ENCODE assay signal across 17 cellular contexts in the genomic region with DNA sequence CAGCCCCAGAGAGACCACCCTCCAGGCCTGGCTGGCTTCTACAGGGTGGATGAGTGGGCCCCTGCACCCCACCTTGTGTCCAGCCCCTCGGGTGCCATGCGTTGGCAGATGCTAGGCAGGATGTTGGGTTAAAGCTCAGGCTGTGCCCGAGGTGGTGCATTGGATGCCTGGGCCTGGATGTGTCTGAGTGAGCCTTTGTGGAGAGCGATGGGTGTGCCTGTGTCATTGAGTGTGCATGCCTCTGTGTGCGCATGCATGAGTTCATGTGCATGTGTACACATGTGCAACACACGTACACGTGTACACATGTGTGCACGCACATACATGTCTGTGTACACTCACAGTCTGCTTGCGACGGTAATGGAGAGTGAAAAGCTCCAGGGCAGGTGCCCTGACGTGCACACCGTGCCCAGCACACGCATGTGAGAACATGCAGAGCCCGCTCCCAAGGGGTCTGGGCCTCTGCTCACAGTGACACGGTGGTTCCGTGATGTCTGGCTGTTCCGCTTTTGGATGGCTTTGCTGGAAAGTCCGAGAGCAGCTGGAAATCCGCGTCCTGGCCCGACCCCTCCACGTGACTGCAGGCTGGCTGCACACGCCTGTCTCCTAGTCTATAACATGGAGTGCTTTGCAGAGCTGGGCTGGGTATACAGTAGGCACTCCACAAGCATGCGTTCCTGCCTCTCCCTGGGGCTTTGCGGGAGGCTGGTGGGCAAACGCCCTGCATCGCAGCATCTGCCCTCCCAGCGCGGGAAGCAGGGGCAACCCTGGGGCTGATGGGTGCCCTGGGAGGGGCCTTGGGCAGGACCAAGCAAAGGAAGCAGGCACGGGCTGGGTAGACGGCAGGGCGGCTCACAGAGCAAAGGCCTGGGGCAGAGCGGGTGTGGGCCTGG. TPM values are rescaled to one million over a fixed set of nuclear protein-coding genes. Genes with fewer than 3 reads are reported as not detected.
DNase-seq lines count a peak whose midpoint lies in the region; ATAC-seq and TF ChIP-seq lines count a peak whose summit lies in the region.
"Had no signal": no experiment of that assay in that cellular context is flagged by ENCODE, and none has a peak within 500 bp of the region (broad histone marks: within the 10 kb centered on the region; RNA-seq: fewer than 3 reads in every experiment).

No MANE protein-coding gene starts in this region.

- no peaks in the 10 kb centered on the region for H3K27me3 ChIP-seq in RWPE2 (ENCODE audit: insufficient read depth, poor library complexity, severe bottlenecking)
- peaks cover 7% of the 10 kb centered on the region for H3K27me3 ChIP-seq in iPS-15b (ENCODE audit: control insufficient read depth, insufficient read depth, low read length)
- H3K27me3 ChIP-seq: gastrocnemius medialis had no signal

- H3K4me1 ChIP-seq in RWPE2 (ENCODE audit: insufficient read depth, poor library complexity, severe bottlenecking) (no peaks in the 10 kb centered on the region), iPS-15b (ENCODE audit: control insufficient read depth, insufficient read depth, low read length) (peaks cover 10% of the 10 kb centered on the region)

- intact Hi-C loops in activated CD4-positive, alpha-beta memory T cell treated with anti-CD3 and anti-CD28 coated beads for 36 hours (cut with micrococcal nuclease), result no loop called here
- intact Hi-C loops in sciatic nerve (cut with DNase I) (no loop called here), Calu3 (cut with micrococcal nuclease; ENCODE audit: unreplicated experiment) (no loop called here)

- no TSS peak for BruUV-seq in Calu3 (replicated peaks; lab: Mats Ljungman, UMichigan)

- ATAC-seq in RWPE2 (ENCODE audit: low read depth) (no peak), sciatic nerve (no peak), HG03139 (IDR thresholded peaks at IDR 0.05; ENCODE audit: unreplicated experiment) (no peak)
- ATAC-seq: activated T-helper 17 cell treated with anti-CD3 and anti-CD28 coated beads, Interleukin-2, amount 50 U/mL, for 72 hours; gastrocnemius medialis had no signal

- H3K4me1 Mint-ChIP-seq in activated CD4-positive, alpha-beta memory T cell treated with anti-CD3 and anti-CD28 coated beads for 36 hours (ENCODE audit: low read depth), result no peaks in the 10 kb centered on the region
- H3K4me1 Mint-ChIP-seq in activated CD4-positive, alpha-beta memory T cell treated with anti-CD3 and anti-CD28 coated beads, Interleukin-2, amount 10 ng/mL, durations not matched to agents 7 days and 5 days, result no peaks in the 10 kb centered on the region
- no peaks in the 10 kb centered on the region for H3K4me1 Mint-ChIP-seq in Calu3 (ENCODE audit: low read depth, unreplicated experiment)
- H3K4me1 Mint-ChIP-seq: activated T-helper 17 cell treated with anti-CD3 and anti-CD28 coated beads, Interleukin-2, amount 50 U/mL, for 72 hours had no signal

- H3K9me3 ChIP-seq in RWPE2 (ENCODE audit: severe bottlenecking) (no peaks in the 10 kb centered on the region), iPS-15b (ENCODE audit: control insufficient read depth, insufficient read depth, low read length) (peaks cover 13% of the 10 kb centered on the region)

- no peaks in the 10 kb centered on the region for H3K36me3 ChIP-seq in RWPE2 (ENCODE audit: low read depth)
- peaks cover 5% of the 10 kb centered on the region for H3K36me3 ChIP-seq in iPS-15b (ENCODE audit: control insufficient read depth, insufficient read depth, low read length)
- H3K36me3 ChIP-seq: gastrocnemius medialis, HAP-1 had no signal

- no peak overlapping the region for H3K4me3 ChIP-seq in RWPE2 (ENCODE audit: severe bottlenecking)
- peak overlapping the region; percentile 4 for H3K4me3 ChIP-seq in iPS-15b (ENCODE audit: low read depth, low read length)
- H3K4me3 ChIP-seq: gastrocnemius medialis, HAP-1 had no signal

- TF ChIP-seq CTCF in RWPE2 (IDR thresholded peaks at IDR 0.05; ENCODE audit: poor library complexity, severe bottlenecking), result no peak
- no peak for TF ChIP-seq CTCF in Calu3 (IDR thresholded peaks at IDR 0.05; ENCODE audit: unreplicated experiment)

- CTCF ChIA-PET in activated CD4-positive, alpha-beta memory T cell treated with anti-CD3 and anti-CD28 coated beads for 36 hours (lab: Charles Lee), result no interaction called here
- CTCF ChIA-PET in activated CD4-positive, alpha-beta memory T cell treated with anti-CD3 and anti-CD28 coated beads, Interleukin-2, amount 10 ng/mL, durations not matched to agents 7 days and 5 days (lab: Charles Lee), result no interaction called here
- CTCF ChIA-PET in Calu3 (lab: Charles Lee), result no interaction called here

- POLR2A ChIA-PET in activated CD4-positive, alpha-beta memory T cell treated with anti-CD3 and anti-CD28 coated beads for 36 hours (lab: Charles Lee), result no interaction called here
- POLR2A ChIA-PET in activated CD4-positive, alpha-beta memory T cell treated with anti-CD3 and anti-CD28 coated beads, Interleukin-2, amount 10 ng/mL, durations not matched to agents 7 days and 5 days (lab: Charles Lee), result no interaction called here

- H3K9me3 Mint-ChIP-seq in activated CD4-positive, alpha-beta memory T cell treated with anti-CD3 and anti-CD28 coated beads for 36 hours, result peaks cover 20% of the 10 kb centered on the region
- H3K9me3 Mint-ChIP-seq in activated CD4-positive, alpha-beta memory T cell treated with anti-CD3 and anti-CD28 coated beads, Interleukin-2, amount 10 ng/mL, durations not matched to agents 7 days and 5 days, result peaks cover 15% of the 10 kb centered on the region
- H3K9me3 Mint-ChIP-seq in Calu3 (ENCODE audit: low read depth, unreplicated experiment), result peaks cover 7% of the 10 kb centered on the region
- H3K9me3 Mint-ChIP-seq: activated T-helper 17 cell treated with anti-CD3 and anti-CD28 coated beads, Interleukin-2, amount 50 U/mL, for 72 hours had no signal

- peak; percentile 6 for DNase-seq in activated CD4-positive, alpha-beta memory T cell treated with anti-CD3 and anti-CD28 coated beads for 36 hours
- DNase-seq in activated CD4-positive, alpha-beta memory T cell treated with anti-CD3 and anti-CD28 coated beads, Interleukin-2, amount 10 ng/mL, durations not matched to agents 7 days and 5 days, result no peak
- DNase-seq in RWPE2 (ENCODE audit: low spot score), result peak; percentile 40
- DNase-seq in sciatic nerve (ENCODE audit: low spot score), result peak; percentile 34
- no peak for DNase-seq in hepatic stellate cell (ENCODE audit: low spot score)
- DNase-seq in Calu3, result no peak
- DNase-seq: ACHN; activated CD4-positive, alpha-beta T cell treated with anti-CD3 and anti-CD28 coated beads, Interleukin-2, amount 50 U/mL, for 1 hour; gastrocnemius medialis; NCI-H187; OCI-M1; T1000 had no signal

- no peak overlapping the region for H3K27ac ChIP-seq in RWPE2 (ENCODE audit: poor library complexity, severe bottlenecking)
- H3K27ac ChIP-seq: gastrocnemius medialis had no signal

- H3K9ac ChIP-seq in iPS-15b (ENCODE audit: low read depth, low read length), result no peak overlapping the region

- H3K4me3 Mint-ChIP-seq in activated CD4-positive, alpha-beta memory T cell treated with anti-CD3 and anti-CD28 coated beads for 36 hours, result no peak overlapping the region
- no peak overlapping the region for H3K4me3 Mint-ChIP-seq in activated CD4-positive, alpha-beta memory T cell treated with anti-CD3 and anti-CD28 coated beads, Interleukin-2, amount 10 ng/mL, durations not matched to agents 7 days and 5 days
- H3K4me3 Mint-ChIP-seq in Calu3 (ENCODE audit: low read depth, unreplicated experiment), result no peak overlapping the region
- H3K4me3 Mint-ChIP-seq: activated T-helper 17 cell treated with anti-CD3 and anti-CD28 coated beads, Interleukin-2, amount 50 U/mL, for 72 hours; nephron had no signal

- H3K27me3 Mint-ChIP-seq in activated CD4-positive, alpha-beta memory T cell treated with anti-CD3 and anti-CD28 coated beads for 36 hours, result peaks cover 3% of the 10 kb centered on the region
- H3K27me3 Mint-ChIP-seq in activated CD4-positive, alpha-beta memory T cell treated with anti-CD3 and anti-CD28 coated beads, Interleukin-2, amount 10 ng/mL, durations not matched to agents 7 days and 5 days, result no peaks in the 10 kb centered on the region
- H3K27me3 Mint-ChIP-seq in Calu3 (ENCODE audit: unreplicated experiment), result peaks cover 75% of the 10 kb centered on the region
- H3K27me3 Mint-ChIP-seq: activated T-helper 17 cell treated with anti-CD3 and anti-CD28 coated beads, Interleukin-2, amount 50 U/mL, for 72 hours had no signal

- peaks cover 2% of the 10 kb centered on the region for H3K36me3 Mint-ChIP-seq in activated CD4-positive, alpha-beta memory T cell treated with anti-CD3 and anti-CD28 coated beads for 36 hours
- H3K36me3 Mint-ChIP-seq in activated CD4-positive, alpha-beta memory T cell treated with anti-CD3 and anti-CD28 coated beads, Interleukin-2, amount 10 ng/mL, durations not matched to agents 7 days and 5 days (ENCODE audit: low read depth), result peaks cover 3% of the 10 kb centered on the region
- H3K36me3 Mint-ChIP-seq in Calu3 (ENCODE audit: insufficient read depth, unreplicated experiment), result peaks cover 4% of the 10 kb centered on the region

- no peak overlapping the region for H3K27ac Mint-ChIP-seq in activated CD4-positive, alpha-beta memory T cell treated with anti-CD3 and anti-CD28 coated beads for 36 hours
- no peak overlapping the region for H3K27ac Mint-ChIP-seq in activated CD4-positive, alpha-beta memory T cell treated with anti-CD3 and anti-CD28 coated beads, Interleukin-2, amount 10 ng/mL, durations not matched to agents 7 days and 5 days
- H3K27ac Mint-ChIP-seq in Calu3 (ENCODE audit: unreplicated experiment), result no peak overlapping the region
- H3K27ac Mint-ChIP-seq: activated T-helper 17 cell treated with anti-CD3 and anti-CD28 coated beads, Interleukin-2, amount 50 U/mL, for 72 hours; nephron had no signal

RNA-seq across cellular contexts. Expression of gene ELFN1, which starts 36.9 kb away (rescaled TPM):
- total RNA-seq in activated CD4-positive, alpha-beta memory T cell treated with anti-CD3 and anti-CD28 coated beads for 36 hours, result under 1 TPM; 0.10 to 0.12 TPM
- under 1 TPM in 1 of 2 experiments, not detected in 1; 0.08 TPM for total RNA-seq in activated CD4-positive, alpha-beta memory T cell treated with anti-CD3 and anti-CD28 coated beads, Interleukin-2, amount 10 ng/mL, durations not matched to agents 7 days and 5 days
- total RNA-seq in sciatic nerve (2.4 TPM), Calu3 (2022) (0.27 TPM in 1 of 2 replicates, not detected in the other)

Comparison
In these comparisons a context has a peak if more than half of its experiments do, and no peak if none do; other contexts are left out.
1. DNase-seq: peak in activated CD4-positive, alpha-beta memory T cell treated with anti-CD3 and anti-CD28 coated beads for 36 hours (single experiment), RWPE2 (single experiment) and sciatic nerve (single experiment); none in activated CD4-positive, alpha-beta memory T cell treated with anti-CD3 and anti-CD28 coated beads, Interleukin-2, amount 10 ng/mL, durations not matched to agents 7 days and 5 days (single experiment), hepatic stellate cell (single experiment) and Calu3 (single experiment).